In genomic region chr12:46832084-46832704, GRCh38 we compare ENCODE assay signal across 13 cellular contexts. TPM values are rescaled to one million over a fixed set of nuclear protein-coding genes. Genes with fewer than 3 reads are reported as not detected.
A peak's percentile ranks its signal among the peaks of the same experiment; 100 is the strongest.
DNase-seq lines count a peak whose midpoint lies in the region; ATAC-seq and TF ChIP-seq lines count a peak whose summit lies in the region.
"Had no signal": no experiment of that assay in that cellular context is flagged by ENCODE, and none has a peak within 500 bp of the region (broad histone marks: within the 10 kb centered on the region; RNA-seq: fewer than 3 reads in every experiment).

No MANE protein-coding gene starts in this region.

- H3K4me3 ChIP-seq in Caco-2 (ENCODE audit: low read depth, low read length) (peak overlapping the region; percentile 42), heart right ventricle (peak overlapping the region in 9 of 10 donors; percentile 32 to 59 (median 50))

- H3K27me3 ChIP-seq in Caco-2 (replicated peaks; ENCODE audit: control insufficient read depth, insufficient read depth, low read length) (no peaks in the 10 kb centered on the region), heart right ventricle (peaks cover 0 to 71% (median 51%) of the 10 kb centered on the region in 7 donors)

- DNase-seq in Caco-2 (peak; percentile 30 to 38), SK-N-DZ (ENCODE audit: low spot score) (peak; percentile 27), heart right ventricle (no peak), osteocyte (ENCODE audit: extremely low spot score, unreplicated experiment) (no peak), SW480 (ENCODE audit: low spot score) (no peak), MV-4-11 (lab: John Stamatoyannopoulos, UW) (no peak)
- DNase-seq: anterior cingulate cortex; CD4-positive, alpha-beta T cell; NCI-H446; stimulated activated naive CD4-positive, alpha-beta T cell treated with Interleukin-2 at 50 U/mL for 16 hours had no signal

- H3K4me1 Mint-ChIP-seq in Caco-2 (ENCODE audit: low read depth, unreplicated experiment) (peaks cover 8% of the 10 kb centered on the region), osteocyte (ENCODE audit: unreplicated experiment) (peaks cover 18% of the 10 kb centered on the region)

- BruUV-seq in Caco-2 (replicated peaks; lab: Mats Ljungman, UMichigan): no TSS peak

- POLR2A ChIA-PET in Caco-2 (lab: Charles Lee): no interaction called here

- intact Hi-C loops in Caco-2 (cut with micrococcal nuclease; ENCODE audit: unreplicated experiment): no loop called here
- intact Hi-C loops in heart right ventricle (cut with DNase I): no loop called here

- H3K36me3 ChIP-seq in Caco-2 (ENCODE audit: control insufficient read depth, insufficient read depth, low read length) (no peaks in the 10 kb centered on the region), heart right ventricle (no peaks in the 10 kb centered on the region)

- ATAC-seq in heart right ventricle (peak in 3 of 8 donors; percentile 15 to 23 (median 19)), HG02970 (IDR thresholded peaks at IDR 0.05; ENCODE audit: low FRiP score, unreplicated experiment) (no peak), GM21423 (IDR thresholded peaks at IDR 0.05; ENCODE audit: unreplicated experiment) (no peak)

- peak overlapping the region in 1 of 10 donors; percentile 67 for H3K27ac ChIP-seq in heart right ventricle

- 21 to 22% methylated on average over 17 of the region's 17 CpGs for WGBS in heart right ventricle, 2 donors

- H3K9me3 ChIP-seq in Caco-2 (no peaks in the 10 kb centered on the region), heart right ventricle (no peaks in the 10 kb centered on the region)

- peaks cover 4% of the 10 kb centered on the region for H3K36me3 Mint-ChIP-seq in Caco-2 (ENCODE audit: insufficient read depth, unreplicated experiment)
- H3K36me3 Mint-ChIP-seq in osteocyte (ENCODE audit: unreplicated experiment): peaks cover 2% of the 10 kb centered on the region

- no peaks in the 10 kb centered on the region for H3K9me3 Mint-ChIP-seq in Caco-2 (ENCODE audit: unreplicated experiment)
- peaks cover 6% of the 10 kb centered on the region for H3K9me3 Mint-ChIP-seq in osteocyte (ENCODE audit: unreplicated experiment)
- H3K9me3 Mint-ChIP-seq: CD4-positive, alpha-beta T cell had no signal

- H3K27ac Mint-ChIP-seq in Caco-2 (ENCODE audit: unreplicated experiment) (no peak overlapping the region), osteocyte (ENCODE audit: unreplicated experiment) (no peak overlapping the region)
- H3K27ac Mint-ChIP-seq: CD4-positive, alpha-beta T cell had no signal

- H3K4me1 ChIP-seq in Caco-2: no peaks in the 10 kb centered on the region
- H3K4me1 ChIP-seq in heart right ventricle: peaks cover 0 to 17% (median 4%) of the 10 kb centered on the region in 9 donors

- TF ChIP-seq CTCF in Caco-2 (IDR thresholded peaks at IDR 0.05; ENCODE audit: insufficient read depth in 1 of 2, low read depth in 1 of 2, low read length in 1 of 2, severe bottlenecking in 1 of 2, unreplicated experiment in 1 of 2): no peak
- no peak for TF ChIP-seq CTCF in heart right ventricle (IDR thresholded peaks at IDR 0.05)
- no peak for TF ChIP-seq CTCF in osteocyte (IDR thresholded peaks at IDR 0.05)

- CTCF ChIA-PET in Caco-2 (lab: Charles Lee): no interaction called here

- H3K4me3 Mint-ChIP-seq in Caco-2 (ENCODE audit: unreplicated experiment) (peak overlapping the region; percentile 82), osteocyte (ENCODE audit: unreplicated experiment) (peak overlapping the region; percentile 78)
- H3K4me3 Mint-ChIP-seq: CD4-positive, alpha-beta T cell had no signal

- H3K27me3 Mint-ChIP-seq in Caco-2 (ENCODE audit: insufficient read depth, unreplicated experiment) (no peaks in the 10 kb centered on the region), osteocyte (ENCODE audit: unreplicated experiment) (no peaks in the 10 kb centered on the region)

RNA-seq across cellular contexts. Expression of gene SLC38A4, which starts 6.4 kb away (rescaled TPM):
- total RNA-seq in Caco-2 (2022) (16.0 and 20.1 TPM in 2 replicates), heart right ventricle (1 to 10 TPM in 3 of 10 donors, under 1 TPM in 5, not detected in 2; 0.11 to 2.3 (median 0.67) TPM), osteocyte (11.4 TPM in 2 replicates)
- 1.6 and 1.9 TPM in 2 replicates for polyA plus RNA-seq in SK-N-DZ (2014; cell fraction: cytosol; rRNA removed)
- 0.93 and 1.1 TPM in 2 replicates for polyA plus RNA-seq in SK-N-DZ (2014; cell fraction: nucleus; rRNA removed)
- polyA plus RNA-seq in heart right ventricle: 1 to 10 TPM in 1 of 2 donors, under 1 TPM in 1; 0.06 to 1.3 TPM
- total RNA-seq: CD4-positive, alpha-beta T cell; SK-MEL-5 had no signal

Comparison
In these comparisons a context has a peak if more than half of its experiments do, and no peak if none do; other contexts are left out.
1. DNase-seq: peak in Caco-2 (2 of 2) and SK-N-DZ (single experiment); none in heart right ventricle (0 of 2), osteocyte (single experiment), SW480 (single experiment) and MV-4-11 (single experiment).